Comparison of ENCODE assay signal across 18 cellular contexts in genomic region chr4:174117445-174117844, GRCh38.
DNase-seq lines count a peak whose midpoint lies in the region; ATAC-seq, FAIRE-seq and TF ChIP-seq lines count a peak whose summit lies in the region.
"Had no signal": no experiment of that assay in that cellular context is flagged by ENCODE, and none has a peak within 500 bp of the region (broad histone marks: within the 10 kb centered on the region; RNA-seq: fewer than 3 reads in every experiment).

No MANE protein-coding gene starts in this region.

- H3K36me3 ChIP-seq in K562 (ENCODE audit: control insufficient read depth, insufficient read depth, low read length) (no peaks in the 10 kb centered on the region), smooth muscle cell (ENCODE audit: low read depth) (no peaks in the 10 kb centered on the region)

- in situ Hi-C loops in K562 (cut with MboI), result no loop called here

- H3K27ac Mint-ChIP-seq in activated CD8-positive, alpha-beta memory T cell treated with anti-CD3 and anti-CD28 coated beads, Interleukin-2, amount 10 ng/mL, durations not matched to agents 7 days and 5 days, result no peak overlapping the region
- H3K27ac Mint-ChIP-seq: CD4-positive, alpha-beta T cell; H9 had no signal

- no TSS peak for BruUV-seq in K562 (replicated peaks; lab: Mats Ljungman, UMichigan)

- POLR2A ChIA-PET in K562 (lab: Yijun Ruan, JAX), result no interaction called here

- H3K4me3 Mint-ChIP-seq in activated CD8-positive, alpha-beta memory T cell treated with anti-CD3 and anti-CD28 coated beads, Interleukin-2, amount 10 ng/mL, durations not matched to agents 7 days and 5 days, result no peak overlapping the region
- H3K4me3 Mint-ChIP-seq: CD4-positive, alpha-beta T cell; H9 had no signal

- DNase-seq in NCI-H748 treated with DMSO at 0.1 percent for 48 hours (lab: John Stamatoyannopoulos, UW) (peak; percentile 29), K562 (ENCODE audit: extremely low read depth in 1 of 4, low spot score in 3 of 4) (no peak), smooth muscle cell (lab: John Stamatoyannopoulos, UW; ENCODE audit: unreplicated experiment) (no peak), omental fat pad (ENCODE audit: low spot score) (no peak)
- no peak for DNase-seq in activated CD8-positive, alpha-beta memory T cell treated with anti-CD3 and anti-CD28 coated beads, Interleukin-2, amount 10 ng/mL, durations not matched to agents 7 days and 5 days
- DNase-seq: ACHN; C1 segment of cervical spinal cord; CD4-positive, alpha-beta T cell; DMS79; GOT3; H9 had no signal

- H3K4me1 Mint-ChIP-seq in activated CD8-positive, alpha-beta memory T cell treated with anti-CD3 and anti-CD28 coated beads, Interleukin-2, amount 10 ng/mL, durations not matched to agents 7 days and 5 days, result peaks cover 2% of the 10 kb centered on the region

- H3K4me3 ChIP-seq in K562 (no peak overlapping the region), smooth muscle cell (no peak overlapping the region)
- H3K4me3 ChIP-seq: GM12878 had no signal

- WGBS in K562 (ENCODE audit: insufficient coverage, low coverage, missing lambda C conversion rate), result 75% methylated on average over 6 of the region's 8 CpGs
- WGBS in smooth muscle cell (ENCODE audit: low lambda C conversion rate), result 97% methylated on average over 8 of the region's 8 CpGs

- CTCF ChIA-PET in K562 (lab: Yijun Ruan, JAX; ENCODE audit: low intra/inter-chr PET ratio), result no interaction called here
- CTCF ChIA-PET in activated CD8-positive, alpha-beta memory T cell treated with anti-CD3 and anti-CD28 coated beads, Interleukin-2, amount 10 ng/mL, durations not matched to agents 7 days and 5 days (lab: Charles Lee), result no interaction called here

- H3K4me2 ChIP-seq in K562 (ENCODE audit: insufficient read depth, low read length) (no peak overlapping the region), smooth muscle cell (peak overlapping the region; percentile 94)

- FAIRE-seq in A204.1 (lab: Jason Lieb, UNC) (peak; percentile 97), K562 (lab: Jason Lieb, UNC) (no peak)
- FAIRE-seq: GM12878, GM18507, HepG2, HTR-8/SVneo had no signal

- H4K20me1 ChIP-seq in K562 (replicated peaks; ENCODE audit: control insufficient read depth, insufficient read depth, low read length), result no peaks in the 10 kb centered on the region
- H4K20me1 ChIP-seq in smooth muscle cell (ENCODE audit: low read depth), result no peaks in the 10 kb centered on the region

- no peak overlapping the region for H3K9ac ChIP-seq in K562 (ENCODE audit: insufficient read depth in 1 of 2, low read depth in 2 of 2, low read length in 2 of 2)
- H3K9ac ChIP-seq in smooth muscle cell (ENCODE audit: low read depth), result no peak overlapping the region

- H3K27me3 ChIP-seq in K562 (ENCODE audit: control insufficient read depth in 2 of 2, insufficient read depth in 2 of 2, low read length in 2 of 2), result no peaks in the 10 kb centered on the region
- no peaks in the 10 kb centered on the region for H3K27me3 ChIP-seq in smooth muscle cell (ENCODE audit: low read depth)

- H3K9me3 ChIP-seq in K562 (replicated peaks; ENCODE audit: control insufficient read depth, insufficient read depth, low read depth, low read length), result no peaks in the 10 kb centered on the region
- no peaks in the 10 kb centered on the region for H3K9me3 ChIP-seq in smooth muscle cell (replicated peaks; ENCODE audit: low read depth)

- TF ChIP-seq EP300 in K562 (IDR thresholded peaks at IDR 0.05; ENCODE audit: low read length), result no peak

- TF ChIP-seq POLR2A in K562 (conservative IDR thresholded peaks at IDR 0.05), result no peak

- H3K9me1 ChIP-seq in K562 (ENCODE audit: control insufficient read depth, insufficient read depth, low read length), result no peaks in the 10 kb centered on the region

- ATAC-seq in K562 (no peak), GM19397 (IDR thresholded peaks at IDR 0.05; ENCODE audit: unreplicated experiment) (no peak), omental fat pad (ENCODE audit: low FRiP score) (no peak)
- ATAC-seq in activated CD8-positive, alpha-beta memory T cell treated with anti-CD3 and anti-CD28 coated beads, Interleukin-2, amount 10 ng/mL, durations not matched to agents 7 days and 5 days, result no peak
- ATAC-seq: GM12878, HepG2 had no signal

- H2AFZ ChIP-seq in K562 (ENCODE audit: low read depth, low read length) (peak overlapping the region; percentile 36; the same call in 1 of the 2 replicates), smooth muscle cell (ENCODE audit: low read depth) (peak overlapping the region; percentile 35)

- H3K27ac ChIP-seq in K562 (ENCODE audit: extremely low read depth, low read depth, low read length) (no peak overlapping the region), smooth muscle cell (ENCODE audit: low read depth) (no peak overlapping the region)
- H3K27ac ChIP-seq: 22Rv1 had no signal

- intact Hi-C loops in K562 (cut with micrococcal nuclease), result no loop called here

- H3K4me1 ChIP-seq in K562 (replicated peaks in 1 of 2; ENCODE audit: control insufficient read depth in 2 of 2, insufficient read depth in 2 of 2, low read length in 2 of 2), result peaks cover 0 to 3% of the 10 kb centered on the region in 2 experiments; a peak in 1 of 5 replicates
- peaks cover 12% of the 10 kb centered on the region for H3K4me1 ChIP-seq in smooth muscle cell (ENCODE audit: low read depth)

- H3F3A ChIP-seq in smooth muscle cell (ENCODE audit: low read depth), result peaks cover 6% of the 10 kb centered on the region

- no peaks in the 10 kb centered on the region for H3K9me3 Mint-ChIP-seq in activated CD8-positive, alpha-beta memory T cell treated with anti-CD3 and anti-CD28 coated beads, Interleukin-2, amount 10 ng/mL, durations not matched to agents 7 days and 5 days (ENCODE audit: low read depth)
- H3K9me3 Mint-ChIP-seq: CD4-positive, alpha-beta T cell; H9 had no signal

- no peaks in the 10 kb centered on the region for H3K79me2 ChIP-seq in K562 (ENCODE audit: control insufficient read depth, insufficient read depth, low read length)
- H3K79me2 ChIP-seq in smooth muscle cell (ENCODE audit: low read depth), result peaks cover 37% of the 10 kb centered on the region

- no peak for TF ChIP-seq CTCF in K562 (IDR thresholded peaks at IDR 0.05 in 2 of 3, conservative IDR thresholded peaks at IDR 0.05 in 1 of 3; ENCODE audit: insufficient read depth in 2 of 3, low read depth in 1 of 3, low read length in 3 of 3)
- TF ChIP-seq CTCF in smooth muscle cell (IDR thresholded peaks at IDR 0.05; ENCODE audit: borderline replicate concordance, insufficient read depth, poor library complexity, severe bottlenecking), result no peak
- TF ChIP-seq CTCF in omental fat pad (IDR thresholded peaks at IDR 0.05), result no peak

- H3K27me3 Mint-ChIP-seq in activated CD8-positive, alpha-beta memory T cell treated with anti-CD3 and anti-CD28 coated beads, Interleukin-2, amount 10 ng/mL, durations not matched to agents 7 days and 5 days, result peaks cover 30% of the 10 kb centered on the region

- no peak for TF ChIP-seq RAD21 in K562 (CRISPR knock-in tag; conservative IDR thresholded peaks at IDR 0.05 in 1 of 2, IDR thresholded peaks at IDR 0.05 in 1 of 2)

- no peaks in the 10 kb centered on the region for H3K36me3 Mint-ChIP-seq in activated CD8-positive, alpha-beta memory T cell treated with anti-CD3 and anti-CD28 coated beads, Interleukin-2, amount 10 ng/mL, durations not matched to agents 7 days and 5 days

TF ChIP-seq in K562, 482 proteins besides CTCF, POLR2A, EP300 and RAD21 (continues in another document):
- TF ChIP-seq TGIF2 (CRISPR knock-in tag; IDR thresholded peaks at IDR 0.05) (no peak), ZNF347 (CRISPR knock-in tag; IDR thresholded peaks at IDR 0.05; ENCODE audit: low read depth) (no peak), SAFB (IDR thresholded peaks at IDR 0.05; ENCODE audit: borderline replicate concordance, low read depth, low read length) (no peak), KAT7 (CRISPR knock-in tag; IDR thresholded peaks at IDR 0.05; ENCODE audit: borderline replicate concordance) (no peak), PCBP2 (IDR thresholded peaks at IDR 0.05; ENCODE audit: low read depth, low read length, poor library complexity, severe bottlenecking) (no peak), PYGO2 (tag; IDR thresholded peaks at IDR 0.05) (no peak), ERF (CRISPR knock-in tag; IDR thresholded peaks at IDR 0.05) (no peak), ZFPM2 (CRISPR knock-in tag; IDR thresholded peaks at IDR 0.05) (no peak), SRF (CRISPR knock-in tag; IDR thresholded peaks at IDR 0.05) (no peak), NKRF (IDR thresholded peaks at IDR 0.05; ENCODE audit: borderline replicate concordance) (no peak), ZNF444 (CRISPR knock-in tag; IDR thresholded peaks at IDR 0.05) (no peak), ZNF57 (CRISPR knock-in tag; IDR thresholded peaks at IDR 0.05) (no peak), RBM17 (IDR thresholded peaks at IDR 0.05; ENCODE audit: borderline replicate concordance, low read depth, low read length) (no peak), ELK1 (CRISPR knock-in tag; IDR thresholded peaks at IDR 0.05) (no peak), U2AF1 (optimal IDR thresholded peaks at IDR 0.05; ENCODE audit: low read depth, low read length) (no peak), MCM2 (IDR thresholded peaks at IDR 0.05; ENCODE audit: low read depth) (no peak)
